8 cellular contexts compared by ENCODE assay signal in genomic region chr3:188796122-188796631, GRCh38.
DNase-seq lines count a peak whose midpoint lies in the region; FAIRE-seq and TF ChIP-seq lines count a peak whose summit lies in the region.

No MANE protein-coding gene starts in this region.

- H3K4me2 ChIP-seq in keratinocyte (ENCODE audit: control insufficient read depth, extremely low read depth, insufficient read depth, low read depth, low read length), result no peak overlapping the region

- no peaks in the 10 kb centered on the region for H3K79me2 ChIP-seq in keratinocyte (ENCODE audit: control insufficient read depth, insufficient read depth, low read length)

- DNase-seq in AG20443 (ENCODE audit: low spot score) (peak; percentile 76), HFF-Myc (ENCODE audit: extremely low read depth, low read depth) (peak; percentile 39), SIG-M5 (lab: John Stamatoyannopoulos, UW) (peak; percentile 84), keratinocyte (ENCODE audit: low read depth, low spot score) (no peak), UCSD-AML1 (lab: John Stamatoyannopoulos, UW; ENCODE audit: unreplicated experiment) (no peak), DMS53 treated with DMSO at 0.1 percent for 48 hours (lab: John Stamatoyannopoulos, UW; ENCODE audit: unreplicated experiment) (no peak), mucosa of gallbladder (ENCODE audit: low spot score) (no peak), HuH-7 (ENCODE audit: low spot score) (no peak)

- TF ChIP-seq CTCF in HFF-Myc (IDR thresholded peaks at IDR 0.05; ENCODE audit: low read depth, low read length, missing control alignments) (no peak), keratinocyte (optimal IDR thresholded peaks at IDR 0.05 in 1 of 3, IDR thresholded peaks at IDR 0.05 in 1 of 3, conservative IDR thresholded peaks at IDR 0.05 in 1 of 3; ENCODE audit: extremely low read depth in 1 of 3, insufficient read depth in 2 of 3, low read length in 3 of 3) (no peak)

- no peaks in the 10 kb centered on the region for H3K4me1 ChIP-seq in keratinocyte (ENCODE audit: control insufficient read depth, extremely low read depth, insufficient read depth, low read length)

- dilution Hi-C loops in keratinocyte (cut with MboI; ENCODE audit: extremely low pct_ligation_motif_present, low sequenced_read_pairs), result no loop called here

- no peaks in the 10 kb centered on the region for H3K9me1 ChIP-seq in keratinocyte (ENCODE audit: control insufficient read depth, extremely low read depth, insufficient read depth, low read length)

- no peak overlapping the region for H2AFZ ChIP-seq in keratinocyte (ENCODE audit: control insufficient read depth, low read length)

- H3K4me3 ChIP-seq in HFF-Myc (replicated peaks; ENCODE audit: low read depth, low read length), result no peak overlapping the region
- no peak overlapping the region for H3K4me3 ChIP-seq in keratinocyte (ENCODE audit: control insufficient read depth in 2 of 3, extremely low read depth in 1 of 3, insufficient read depth in 2 of 3, low read depth in 1 of 3, low read length in 3 of 3)

- H3K9ac ChIP-seq in keratinocyte (ENCODE audit: control insufficient read depth, extremely low read depth, insufficient read depth, low read length), result no peak overlapping the region

- no peaks in the 10 kb centered on the region for H4K20me1 ChIP-seq in keratinocyte (ENCODE audit: control insufficient read depth, extremely low read depth, insufficient read depth, low read length)

- FAIRE-seq in keratinocyte (lab: Jason Lieb, UNC), result peak; percentile 83

- peaks cover 0 to 2% of the 10 kb centered on the region in 2 experiments for H3K36me3 ChIP-seq in keratinocyte (ENCODE audit: control insufficient read depth in 2 of 2, extremely low read depth in 1 of 2, insufficient read depth in 2 of 2, low read length in 2 of 2)

- H3K9me3 ChIP-seq in keratinocyte (ENCODE audit: control insufficient read depth, low read depth, low read length), result no peaks in the 10 kb centered on the region

- no peak overlapping the region for H3K27ac ChIP-seq in keratinocyte (ENCODE audit: control insufficient read depth, insufficient read depth, low read length)

- no peaks in the 10 kb centered on the region for H3K27me3 ChIP-seq in keratinocyte (ENCODE audit: control insufficient read depth, extremely low read depth, insufficient read depth, low read length)

Comparison
In these comparisons a context has a peak if more than half of its experiments do, and no peak if none do; other contexts are left out.
1. DNase-seq: peak in AG20443 (single experiment), HFF-Myc (single experiment) and SIG-M5 (single experiment); none in keratinocyte (single experiment), UCSD-AML1 (single experiment), DMS53 treated with DMSO at 0.1 percent for 48 hours (single experiment), mucosa of gallbladder (single experiment) and HuH-7 (single experiment).